ENCODE assay signal across 22 cellular contexts in the genomic region with DNA sequence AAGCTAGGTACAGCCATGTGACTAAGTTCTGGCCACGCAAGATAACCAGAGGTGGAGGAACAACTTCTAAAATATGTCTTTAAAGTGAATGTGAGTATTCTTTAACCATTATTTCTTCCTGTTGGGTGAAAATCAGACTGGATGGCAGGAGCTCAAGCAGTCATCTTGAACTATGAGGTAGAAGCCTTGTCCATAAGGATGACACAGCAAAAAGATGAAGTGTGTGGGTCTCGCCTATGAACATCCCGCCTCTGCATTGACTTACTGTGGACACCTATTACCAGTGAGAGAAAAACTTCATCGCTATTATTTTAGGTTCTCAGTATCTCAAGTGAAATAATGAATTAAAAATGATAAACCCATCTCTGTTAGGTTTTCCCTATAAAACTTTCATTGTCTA.
DNase-seq lines count a peak whose midpoint lies in the region; ATAC-seq, FAIRE-seq and TF ChIP-seq lines count a peak whose summit lies in the region.
"Had no signal": no experiment of that assay in that cellular context is flagged by ENCODE, and none has a peak within 500 bp of the region (broad histone marks: within the 10 kb centered on the region; RNA-seq: fewer than 3 reads in every experiment).

No MANE protein-coding gene starts in this region.

- TF ChIP-seq CTCF in HepG2 (CRISPR knock-in tag; IDR thresholded peaks at IDR 0.05) (no peak), right lobe of liver (IDR thresholded peaks at IDR 0.05) (no peak), GM23338 (conservative IDR thresholded peaks at IDR 0.05; ENCODE audit: low read depth in 2 of 2) (no peak), K562 (IDR thresholded peaks at IDR 0.05 in 2 of 3, conservative IDR thresholded peaks at IDR 0.05 in 1 of 3; ENCODE audit: insufficient read depth in 2 of 3, low read depth in 1 of 3, low read length in 3 of 3) (no peak)

- no peak overlapping the region for H3K4me3 Mint-ChIP-seq in GM23338
- H3K4me3 Mint-ChIP-seq in effector memory CD8-positive, alpha-beta T cell, result no peak overlapping the region
- H3K4me3 Mint-ChIP-seq: CD14-positive monocyte; CD4-positive, alpha-beta memory T cell; CD8-positive, alpha-beta memory T cell had no signal

- H3K9me3 ChIP-seq in HepG2 (ENCODE audit: low read length) (no peaks in the 10 kb centered on the region), right lobe of liver (no peaks in the 10 kb centered on the region), K562 (replicated peaks; ENCODE audit: control insufficient read depth, insufficient read depth, low read depth, low read length) (peaks cover 2% of the 10 kb centered on the region; the same call in 1 of the 2 replicates)
- H3K9me3 ChIP-seq: BE2C, BLaER1 had no signal

- BruUV-seq in HepG2 (replicated peaks; lab: Mats Ljungman, UMichigan), result no TSS peak
- no TSS peak for BruUV-seq in K562 (replicated peaks; lab: Mats Ljungman, UMichigan)

- intact Hi-C loops in HepG2 (cut with micrococcal nuclease; ENCODE audit: unreplicated experiment), result no loop called here
- intact Hi-C loops in right lobe of liver (cut with DNase I), result no loop called here
- intact Hi-C loops in K562 (cut with micrococcal nuclease), result no loop called here

- no peak for TF ChIP-seq POLR2A in HepG2 (IDR thresholded peaks at IDR 0.05; ENCODE audit: insufficient read depth in 1 of 2, low read depth in 2 of 2, low read length in 2 of 2)
- no peak for TF ChIP-seq POLR2A in right lobe of liver (IDR thresholded peaks at IDR 0.05)
- TF ChIP-seq POLR2A in K562 (conservative IDR thresholded peaks at IDR 0.05), result no peak

- H3K4me2 ChIP-seq in HepG2 (ENCODE audit: low read depth, low read length), result no peak overlapping the region
- no peak overlapping the region for H3K4me2 ChIP-seq in GM23338
- H3K4me2 ChIP-seq in K562 (ENCODE audit: insufficient read depth, low read length), result no peak overlapping the region
- H3K4me2 ChIP-seq: BLaER1 had no signal

- no peaks in the 10 kb centered on the region for H3F3A ChIP-seq in GM23338 (replicated peaks; ENCODE audit: low read depth)

- H3K27me3 ChIP-seq in HepG2 (ENCODE audit: control insufficient read depth in 1 of 2, insufficient read depth in 2 of 2, low read length in 2 of 2), result no peaks in the 10 kb centered on the region
- H3K27me3 ChIP-seq in right lobe of liver, result no peaks in the 10 kb centered on the region
- no peaks in the 10 kb centered on the region for H3K27me3 ChIP-seq in GM23338 (ENCODE audit: insufficient read depth)
- H3K27me3 ChIP-seq in K562 (ENCODE audit: control insufficient read depth in 2 of 2, insufficient read depth in 2 of 2, low read length in 2 of 2), result no peaks in the 10 kb centered on the region
- H3K27me3 ChIP-seq: BE2C, BLaER1 had no signal

- no peaks in the 10 kb centered on the region for H3K9me3 Mint-ChIP-seq in GM23338
- peaks cover 0 to 6% of the 10 kb centered on the region in 2 donors for H3K9me3 Mint-ChIP-seq in effector memory CD8-positive, alpha-beta T cell

- POLR2A ChIA-PET in HepG2 (lab: Yijun Ruan, JAX) (no interaction called here), K562 (lab: Yijun Ruan, JAX) (no interaction called here)

- no peak overlapping the region for H2AFZ ChIP-seq in HepG2 (ENCODE audit: low read length)
- peak overlapping the region; percentile 19 for H2AFZ ChIP-seq in GM23338
- no peak overlapping the region for H2AFZ ChIP-seq in K562 (ENCODE audit: low read depth, low read length)

- H3K79me2 ChIP-seq in HepG2 (ENCODE audit: insufficient read depth, low read length) (no peaks in the 10 kb centered on the region), GM23338 (replicated peaks; ENCODE audit: insufficient read depth) (no peaks in the 10 kb centered on the region), K562 (ENCODE audit: control insufficient read depth, insufficient read depth, low read length) (no peaks in the 10 kb centered on the region)

- no peaks in the 10 kb centered on the region for H3K9me2 ChIP-seq in GM23338 (ENCODE audit: insufficient read depth)

- WGBS in HepG2 (ENCODE audit: low lambda C conversion rate), result 47% methylated on average over 4 of the region's 4 CpGs
- 81% methylated on average over 4 of the region's 4 CpGs for WGBS in right lobe of liver (ENCODE audit: insufficient coverage, low coverage, low lambda C conversion rate, missing lambda C conversion rate)
- 0% methylated on average over 4 of the region's 4 CpGs for WGBS in K562 (ENCODE audit: insufficient coverage, low coverage, missing lambda C conversion rate)

- H3K36me3 ChIP-seq in HepG2 (replicated peaks in 1 of 2; ENCODE audit: control insufficient read depth in 1 of 2, insufficient read depth in 2 of 2, low read length in 2 of 2) (no peaks in the 10 kb centered on the region), right lobe of liver (no peaks in the 10 kb centered on the region), GM23338 (ENCODE audit: insufficient read depth) (no peaks in the 10 kb centered on the region), K562 (ENCODE audit: control insufficient read depth, insufficient read depth, low read length) (no peaks in the 10 kb centered on the region)
- H3K36me3 ChIP-seq: BE2C, BLaER1 had no signal

- FAIRE-seq in HepG2 (lab: Jason Lieb, UNC) (no peak), K562 (lab: Jason Lieb, UNC) (no peak)
- FAIRE-seq: G401.6, GM12891, GM19239 had no signal

- H3K4me1 ChIP-seq in HepG2 (ENCODE audit: insufficient read depth, low read length) (no peaks in the 10 kb centered on the region), right lobe of liver (no peaks in the 10 kb centered on the region), GM23338 (ENCODE audit: insufficient read depth) (peaks cover 4% of the 10 kb centered on the region), K562 (replicated peaks in 1 of 2; ENCODE audit: control insufficient read depth in 2 of 2, insufficient read depth in 2 of 2, low read length in 2 of 2) (no peaks in the 10 kb centered on the region)
- H3K4me1 ChIP-seq: BLaER1 had no signal

- TF ChIP-seq RAD21 in HepG2 (CRISPR knock-in tag; IDR thresholded peaks at IDR 0.05), result no peak
- TF ChIP-seq RAD21 in K562 (CRISPR knock-in tag; conservative IDR thresholded peaks at IDR 0.05 in 1 of 2, IDR thresholded peaks at IDR 0.05 in 1 of 2), result no peak

- CTCF ChIA-PET in HepG2 (lab: Yijun Ruan, JAX; ENCODE audit: low intra/inter-chr PET ratio, low total read pairs), result no interaction called here
- CTCF ChIA-PET in K562 (lab: Yijun Ruan, JAX; ENCODE audit: low intra/inter-chr PET ratio), result interaction anchor here (0.6 kb wide), 1 partner anchor 370 kb away, joined by 4 read pairs; no protein-coding TSS in a partner anchor

- no peak overlapping the region; the same call in 1 of the 2 replicates for H3K27ac Mint-ChIP-seq in GM23338
- no peak overlapping the region for H3K27ac Mint-ChIP-seq in effector memory CD8-positive, alpha-beta T cell
- H3K27ac Mint-ChIP-seq: CD14-positive monocyte; CD4-positive, alpha-beta memory T cell; CD4-positive, CD25-positive, alpha-beta regulatory T cell; CD8-positive, alpha-beta memory T cell had no signal

- TF ChIP-seq EP300 in HepG2 (IDR thresholded peaks at IDR 0.05; ENCODE audit: low read depth in 2 of 2, low read length in 2 of 2), result no peak
- no peak for TF ChIP-seq EP300 in HepG2 (CRISPR knock-in tag; IDR thresholded peaks at IDR 0.05; ENCODE audit: borderline replicate concordance)
- TF ChIP-seq EP300 in K562 (IDR thresholded peaks at IDR 0.05; ENCODE audit: low read length), result no peak

- no peaks in the 10 kb centered on the region for H3K9me1 ChIP-seq in K562 (ENCODE audit: control insufficient read depth, insufficient read depth, low read length)

- H3K9ac ChIP-seq in HepG2 (ENCODE audit: insufficient read depth, low read depth, low read length) (no peak overlapping the region), K562 (ENCODE audit: insufficient read depth in 1 of 2, low read depth in 2 of 2, low read length in 2 of 2) (no peak overlapping the region)
- H3K9ac ChIP-seq: BLaER1 had no signal

- DNase-seq in HepG2 (ENCODE audit: low spot score) (no peak), right lobe of liver (no peak), GM23338 (ENCODE audit: low spot score) (no peak), K562 (ENCODE audit: extremely low read depth in 1 of 4, low spot score in 3 of 4) (no peak)
- no peak for DNase-seq in effector memory CD8-positive, alpha-beta T cell
- DNase-seq: ACHN; BE2C; C1 segment of cervical spinal cord; CD4-positive, alpha-beta memory T cell; CD4-positive, CD25-positive, alpha-beta regulatory T cell; CD8-positive, alpha-beta memory T cell; COR-L47; DMS79 treated with DMSO at 0.1 percent for 48 hours; GF-D8 had no signal

- H3K36me3 Mint-ChIP-seq in GM23338 (ENCODE audit: low read depth), result no peaks in the 10 kb centered on the region
- no peaks in the 10 kb centered on the region for H3K36me3 Mint-ChIP-seq in effector memory CD8-positive, alpha-beta T cell (ENCODE audit: insufficient read depth)
- H3K36me3 Mint-ChIP-seq: CD14-positive monocyte; CD4-positive, alpha-beta memory T cell; CD4-positive, CD25-positive, alpha-beta regulatory T cell; CD8-positive, alpha-beta memory T cell had no signal

- H4K20me1 ChIP-seq in HepG2 (ENCODE audit: insufficient read depth, low read length) (no peaks in the 10 kb centered on the region), GM23338 (replicated peaks; ENCODE audit: insufficient read depth) (no peaks in the 10 kb centered on the region), K562 (replicated peaks; ENCODE audit: control insufficient read depth, insufficient read depth, low read length) (no peaks in the 10 kb centered on the region)
- H4K20me1 ChIP-seq: BLaER1 had no signal

- H3K4me3 ChIP-seq in HepG2 (replicated peaks in 1 of 3; ENCODE audit: insufficient read depth in 1 of 3, low read depth in 2 of 3, low read length in 3 of 3) (no peak overlapping the region), right lobe of liver (no peak overlapping the region), GM23338 (no peak overlapping the region), K562 (no peak overlapping the region)
- H3K4me3 ChIP-seq: BLaER1 had no signal

- ATAC-seq in HepG2 (no peak), right lobe of liver (no peak), GM23338 (no peak), K562 (no peak), GM21360 (IDR thresholded peaks at IDR 0.05; ENCODE audit: unreplicated experiment) (no peak)
- no peak for ATAC-seq in activated CD4-positive, CD25-positive, alpha-beta regulatory T cell treated with anti-CD3 and anti-CD28 coated beads, Interleukin-2, amount 50 U/mL, for 24 hours
- no peak for ATAC-seq in effector memory CD8-positive, alpha-beta T cell (replicated peaks)

- peaks cover 6% of the 10 kb centered on the region; the same call in 2 of the 3 replicates for H3K4me1 Mint-ChIP-seq in GM23338
- H3K4me1 Mint-ChIP-seq in effector memory CD8-positive, alpha-beta T cell (ENCODE audit: low read depth in 2 of 2), result no peaks in the 10 kb centered on the region
- H3K4me1 Mint-ChIP-seq: CD14-positive monocyte; CD4-positive, alpha-beta memory T cell; CD4-positive, CD25-positive, alpha-beta regulatory T cell; CD8-positive, alpha-beta memory T cell had no signal

- in situ Hi-C loops in HepG2 (cut with HindIII; ENCODE audit: extremely low pct_ligation_motif_present, low pct_unique_long_range_greater_than_20kb) (no loop called here), K562 (cut with MboI) (no loop called here)

- H3K27me3 Mint-ChIP-seq in GM23338 (ENCODE audit: insufficient read depth, low read depth, poor library complexity), result no peaks in the 10 kb centered on the region
- H3K27me3 Mint-ChIP-seq in effector memory CD8-positive, alpha-beta T cell, result no peaks in the 10 kb centered on the region
- H3K27me3 Mint-ChIP-seq: CD4-positive, alpha-beta memory T cell; CD4-positive, CD25-positive, alpha-beta regulatory T cell; CD8-positive, alpha-beta memory T cell had no signal

- H3K27ac ChIP-seq in HepG2 (ENCODE audit: extremely low read length, insufficient read depth, low read length) (no peak overlapping the region), right lobe of liver (no peak overlapping the region), GM23338 (ENCODE audit: low read depth) (no peak overlapping the region), K562 (ENCODE audit: extremely low read depth, low read depth, low read length) (no peak overlapping the region)
- H3K27ac ChIP-seq: 22Rv1, BLaER1 had no signal
